Comparison of ENCODE assay signal across 26 cellular contexts in the genomic region with DNA sequence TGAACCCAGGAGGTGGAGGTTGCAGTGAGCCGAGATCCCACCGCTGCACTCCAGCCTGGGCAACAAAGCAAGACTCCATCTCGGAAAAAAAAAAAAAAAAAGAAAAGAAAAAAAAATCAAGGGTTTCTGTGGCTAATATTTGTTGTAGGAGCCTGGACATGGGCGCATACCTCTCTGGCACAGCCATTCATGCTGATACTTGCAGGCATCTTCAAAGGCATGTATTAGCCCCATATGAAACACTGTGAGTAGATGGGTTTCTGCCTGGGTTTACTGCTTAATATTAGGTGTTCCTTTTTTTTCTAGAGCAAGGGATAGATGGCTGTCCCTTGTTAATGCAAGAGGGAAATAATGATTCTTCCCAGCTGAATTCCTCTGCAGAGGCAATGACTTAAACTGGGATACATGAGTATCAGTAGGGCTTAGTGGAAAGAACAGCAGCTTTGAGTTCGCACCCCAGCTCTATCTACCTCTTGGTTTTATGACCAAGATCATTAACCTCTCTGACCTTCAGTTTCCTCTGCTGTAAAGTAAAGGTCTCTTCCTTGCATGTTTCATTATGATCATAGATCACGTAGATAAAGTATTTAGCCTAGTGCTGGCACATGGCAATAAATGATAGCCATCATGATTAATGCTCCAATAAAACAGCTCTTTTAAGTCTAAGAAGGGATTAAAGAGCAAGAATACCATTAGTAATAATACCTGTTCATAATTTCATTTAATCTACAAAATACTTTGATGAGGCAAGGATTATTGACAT.
"Had no signal": no experiment of that assay in that cellular context is flagged by ENCODE, and none has a peak within 500 bp of the region (broad histone marks: within the 10 kb centered on the region; RNA-seq: fewer than 3 reads in every experiment).

No MANE protein-coding gene starts in this region.

- H3K36me3 Mint-ChIP-seq: activated naive CD4-positive, alpha-beta T cell treated with anti-CD3 and anti-CD28 coated beads, Interleukin-2, amount 10 ng/mL, durations not matched to agents 7 days and 5 days; activated naive CD8-positive, alpha-beta T cell treated with anti-CD3 and anti-CD28 coated beads, Interleukin-2, amount 10 ng/mL, durations not matched to agents 7 days and 5 days; brain; natural killer cell treated with Interleukin-12 subunit alpha and Interleukin-12 subunit beta and Interleukin-15 and Interleukin-18, amount 100 ng/mL, for 72 hours had no signal

- H3K9me3 ChIP-seq: ascending aorta, esophagus muscularis mucosa, heart right ventricle, left lung, lower lobe of right lung, mucosa of descending colon, transverse colon had no signal

- DNase-seq: activated CD4-positive, alpha-beta T cell treated with anti-CD3 and anti-CD28 coated beads for 36 hours; activated CD4-positive, alpha-beta T cell treated with anti-CD3 and anti-CD28 coated beads, Interleukin-2, amount 50 U/mL, for 48 hours; activated CD4-positive, CD25-positive, alpha-beta regulatory T cell; activated CD8-positive, alpha-beta memory T cell treated with anti-CD3 and anti-CD28 coated beads, Interleukin-2, amount 50 U/mL, for 4 hours; activated effector memory CD4-positive, alpha-beta T cell treated with anti-CD3 and anti-CD28 coated beads, Interleukin-2, amount 50 U/mL, for 16 hours; activated naive CD4-positive, alpha-beta T cell treated with anti-CD3 and anti-CD28 coated beads, Interleukin-2, amount 10 ng/mL, durations not matched to agents 7 days and 5 days; activated naive CD8-positive, alpha-beta T cell treated with anti-CD3 and anti-CD28 coated beads, Interleukin-2, amount 10 ng/mL, durations not matched to agents 7 days and 5 days; activated T-cell treated with anti-CD3 and anti-CD28 coated beads, Interleukin-2, amount 50 U/mL, for 1 hour; cortex of kidney; heart right ventricle; kidney glomerular epithelial cell; left lung; lower lobe of right lung; mesendoderm; mucosa of descending colon; posterior cingulate gyrus; right cardiac atrium; stimulated activated CD4-positive, alpha-beta T cell treated with anti-CD3 and anti-CD28 coated beads, Interleukin-2, amount 100 ng/mL, for 48 hours; stimulated activated naive CD4-positive, alpha-beta T cell treated with Interleukin-2 at 50 U/mL for 16 hours; transverse colon had no signal

- H3K27me3 Mint-ChIP-seq: activated CD4-positive, alpha-beta T cell treated with anti-CD3 and anti-CD28 coated beads for 36 hours; activated naive CD8-positive, alpha-beta T cell treated with anti-CD3 and anti-CD28 coated beads, Interleukin-2, amount 10 ng/mL, durations not matched to agents 7 days and 5 days had no signal

- H3K27ac ChIP-seq: ascending aorta, foreskin keratinocyte, lower lobe of right lung had no signal

- H3K27me3 ChIP-seq: ascending aorta, esophagus muscularis mucosa, foreskin keratinocyte, heart right ventricle, left lung, transverse colon had no signal

- H3K4me3 Mint-ChIP-seq: natural killer cell treated with Interleukin-12 subunit alpha and Interleukin-12 subunit beta and Interleukin-15 and Interleukin-18, amount 100 ng/mL, for 72 hours had no signal

- H3K4me3 ChIP-seq: ascending aorta, esophagus muscularis mucosa, left lung, lower lobe of right lung, mucosa of descending colon, transverse colon had no signal

- H3K9me3 Mint-ChIP-seq: activated naive CD4-positive, alpha-beta T cell treated with anti-CD3 and anti-CD28 coated beads, Interleukin-2, amount 10 ng/mL, durations not matched to agents 7 days and 5 days; activated naive CD8-positive, alpha-beta T cell treated with anti-CD3 and anti-CD28 coated beads, Interleukin-2, amount 10 ng/mL, durations not matched to agents 7 days and 5 days; activated T-helper 1 cell treated with anti-CD3 and anti-CD28 coated beads, Interleukin-12 subunit alpha, Interleukin-12 subunit beta, Interleukin-2, Interleukin-4 antibody, amounts not matched to agents 30 ng/mL and 10 ng/mL and 1 ng/mL, durations not matched to agents 14 hours and 24 hours and 36 hours; brain; natural killer cell treated with Interleukin-12 subunit alpha and Interleukin-12 subunit beta and Interleukin-15 and Interleukin-18, amount 100 ng/mL, for 72 hours had no signal

- H3K36me3 ChIP-seq: ascending aorta, esophagus muscularis mucosa, heart right ventricle, left lung, lower lobe of right lung, transverse colon had no signal

- H3K27ac Mint-ChIP-seq: brain; natural killer cell treated with Interleukin-12 subunit alpha and Interleukin-12 subunit beta and Interleukin-15 and Interleukin-18, amount 100 ng/mL, for 72 hours had no signal
